ENCODE assay signal across 1 cellular context in genomic region chr7:27187158-27187701, GRCh38.
TF ChIP-seq lines count a peak whose summit lies in the region.

No MANE protein-coding gene starts in this region.

TF ChIP-seq in HepG2, 621 proteins besides CTCF, POLR2A, EP300 and RAD21:
- TF ChIP-seq EZH2 (conservative IDR thresholded peaks at IDR 0.05; ENCODE audit: low read depth, low read length) (peak; percentile 79; the same call in 1 of the 2 replicates), CC2D1A (CRISPR knock-in tag; IDR thresholded peaks at IDR 0.05) (no peak), RNF2 (conservative IDR thresholded peaks at IDR 0.05; ENCODE audit: low read depth) (no peak)
